8 cellular contexts compared by ENCODE assay signal in genomic region chr7:20330176-20330796, GRCh38. TPM values are rescaled to one million over a fixed set of nuclear protein-coding genes. Genes with fewer than 3 reads are reported as not detected.
DNase-seq lines count a peak whose midpoint lies in the region; ATAC-seq lines count a peak whose summit lies in the region.

No MANE protein-coding gene starts in this region.

- peak; percentile 71 for DNase-seq in GM04503 (ENCODE audit: low read depth)
- peak; percentile 38 for DNase-seq in HuH-7.5 (ENCODE audit: low spot score)
- DNase-seq in SK-MEL-5 (ENCODE audit: low read depth, low spot score): peak; percentile 95
- peak; percentile 37 for DNase-seq in brain pericyte (ENCODE audit: low read depth, low spot score)
- DNase-seq in iPS-NIHi11 (ENCODE audit: low spot score): peak; percentile 71
- peak; percentile 85 for DNase-seq in skeletal muscle cell (ENCODE audit: low read depth)
- no peak for DNase-seq in GDM1 (lab: John Stamatoyannopoulos, UW)

- in situ Hi-C loops in SK-MEL-5 (cut with HindIII; ENCODE audit: low pct_unique_long_range_greater_than_20kb, low sequenced_read_pairs): no loop called here

- peak overlapping the region; percentile 66 for H3K4me3 ChIP-seq in skeletal muscle cell (ENCODE audit: low read depth, low read length)

- peak; percentile 70 for ATAC-seq in GM21717 (IDR thresholded peaks at IDR 0.05; ENCODE audit: unreplicated experiment)

RNA-seq across cellular contexts. Expression of gene ITGB8, which starts 0.4 kb away (rescaled TPM):
- 57.2 and 60.1 TPM in 2 replicates for total RNA-seq in SK-MEL-5 (2014; rRNA removed; shearing (Covaris generic))
- polyA plus RNA-seq in SK-MEL-5 (2015; cell fraction: cytosol; rRNA removed): 24.4 and 32.7 TPM in 2 replicates
- polyA plus RNA-seq in SK-MEL-5 (2015; cell fraction: nucleus; rRNA removed): 49.3 and 50.4 TPM in 2 replicates
